In the genomic region with DNA sequence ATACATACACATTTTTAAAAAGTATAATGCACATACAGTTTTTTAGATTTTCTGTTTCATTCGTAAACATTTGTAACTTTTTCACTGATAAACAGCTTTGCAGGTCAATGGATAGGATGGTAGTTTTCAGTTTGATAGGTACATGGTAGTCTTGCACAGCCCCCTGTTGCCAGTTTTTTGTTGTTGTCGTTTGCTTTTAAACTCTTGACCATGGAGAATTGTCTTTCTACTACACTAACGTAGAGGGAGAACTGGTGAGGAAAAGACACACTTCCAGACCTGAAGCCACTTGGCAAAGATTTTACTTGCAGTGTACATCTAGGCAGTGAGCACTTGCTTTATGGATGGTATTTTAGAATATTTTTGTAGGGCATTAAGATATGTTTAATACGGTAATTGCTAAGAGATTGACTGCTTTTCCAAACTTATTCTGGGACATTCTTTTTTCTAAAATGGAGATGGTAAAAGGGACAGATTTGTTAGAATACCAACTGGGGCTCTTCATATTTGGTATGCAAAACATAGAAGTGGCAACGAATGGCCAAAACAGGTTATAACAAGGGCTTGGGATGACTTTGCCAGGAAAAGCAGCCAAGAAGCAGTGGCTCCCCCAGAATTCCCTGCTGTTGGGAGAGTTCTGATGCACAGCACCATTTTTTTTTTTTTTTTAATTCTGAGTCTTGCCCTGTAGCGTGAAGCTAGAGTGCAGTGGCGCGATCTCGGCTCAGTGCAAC, we compare ENCODE assay signal across 1 cellular context.
TF ChIP-seq lines count a peak whose summit lies in the region.

No MANE protein-coding gene starts in this region.

TF ChIP-seq in H1, 55 proteins besides CTCF, POLR2A, EP300 and RAD21:
- TF ChIP-seq SIRT6 (IDR thresholded peaks at IDR 0.05; ENCODE audit: low read length) (no peak), SP2 (IDR thresholded peaks at IDR 0.05; ENCODE audit: low read length) (no peak), CBX8 (IDR thresholded peaks at IDR 0.05; ENCODE audit: borderline replicate concordance, low read depth, low read length) (no peak), TBP (IDR thresholded peaks at IDR 0.05; ENCODE audit: low read depth, low read length) (no peak), KDM4A (IDR thresholded peaks at IDR 0.05; ENCODE audit: low read depth, low read length, severe bottlenecking) (no peak), KDM1A (IDR thresholded peaks at IDR 0.05; ENCODE audit: borderline replicate concordance, low read length) (no peak), CHD2 (IDR thresholded peaks at IDR 0.05; ENCODE audit: low read length) (no peak), TCF12 (IDR thresholded peaks at IDR 0.05; ENCODE audit: low read depth, low read length) (no peak), GABPA (IDR thresholded peaks at IDR 0.05; ENCODE audit: borderline replicate concordance, insufficient read depth, low read length) (no peak), BCL11A (IDR thresholded peaks at IDR 0.05; ENCODE audit: low read depth in 2 of 2, low read length in 2 of 2) (no peak), RFX5 (IDR thresholded peaks at IDR 0.05; ENCODE audit: borderline replicate concordance, low read depth, low read length) (no peak), RXRA (IDR thresholded peaks at IDR 0.05; ENCODE audit: insufficient read depth, low read depth, low read length) (no peak), POU5F1 (IDR thresholded peaks at IDR 0.05; ENCODE audit: low read depth, low read length) (no peak), POLR2AphosphoS5 (IDR thresholded peaks at IDR 0.05; ENCODE audit: low read depth, low read length) (no peak), SUZ12 (IDR thresholded peaks at IDR 0.05; ENCODE audit: low read length) (no peak), SP1 (IDR thresholded peaks at IDR 0.05; ENCODE audit: low read depth, low read length) (no peak)
- TF ChIP-seq, protein P1, sequence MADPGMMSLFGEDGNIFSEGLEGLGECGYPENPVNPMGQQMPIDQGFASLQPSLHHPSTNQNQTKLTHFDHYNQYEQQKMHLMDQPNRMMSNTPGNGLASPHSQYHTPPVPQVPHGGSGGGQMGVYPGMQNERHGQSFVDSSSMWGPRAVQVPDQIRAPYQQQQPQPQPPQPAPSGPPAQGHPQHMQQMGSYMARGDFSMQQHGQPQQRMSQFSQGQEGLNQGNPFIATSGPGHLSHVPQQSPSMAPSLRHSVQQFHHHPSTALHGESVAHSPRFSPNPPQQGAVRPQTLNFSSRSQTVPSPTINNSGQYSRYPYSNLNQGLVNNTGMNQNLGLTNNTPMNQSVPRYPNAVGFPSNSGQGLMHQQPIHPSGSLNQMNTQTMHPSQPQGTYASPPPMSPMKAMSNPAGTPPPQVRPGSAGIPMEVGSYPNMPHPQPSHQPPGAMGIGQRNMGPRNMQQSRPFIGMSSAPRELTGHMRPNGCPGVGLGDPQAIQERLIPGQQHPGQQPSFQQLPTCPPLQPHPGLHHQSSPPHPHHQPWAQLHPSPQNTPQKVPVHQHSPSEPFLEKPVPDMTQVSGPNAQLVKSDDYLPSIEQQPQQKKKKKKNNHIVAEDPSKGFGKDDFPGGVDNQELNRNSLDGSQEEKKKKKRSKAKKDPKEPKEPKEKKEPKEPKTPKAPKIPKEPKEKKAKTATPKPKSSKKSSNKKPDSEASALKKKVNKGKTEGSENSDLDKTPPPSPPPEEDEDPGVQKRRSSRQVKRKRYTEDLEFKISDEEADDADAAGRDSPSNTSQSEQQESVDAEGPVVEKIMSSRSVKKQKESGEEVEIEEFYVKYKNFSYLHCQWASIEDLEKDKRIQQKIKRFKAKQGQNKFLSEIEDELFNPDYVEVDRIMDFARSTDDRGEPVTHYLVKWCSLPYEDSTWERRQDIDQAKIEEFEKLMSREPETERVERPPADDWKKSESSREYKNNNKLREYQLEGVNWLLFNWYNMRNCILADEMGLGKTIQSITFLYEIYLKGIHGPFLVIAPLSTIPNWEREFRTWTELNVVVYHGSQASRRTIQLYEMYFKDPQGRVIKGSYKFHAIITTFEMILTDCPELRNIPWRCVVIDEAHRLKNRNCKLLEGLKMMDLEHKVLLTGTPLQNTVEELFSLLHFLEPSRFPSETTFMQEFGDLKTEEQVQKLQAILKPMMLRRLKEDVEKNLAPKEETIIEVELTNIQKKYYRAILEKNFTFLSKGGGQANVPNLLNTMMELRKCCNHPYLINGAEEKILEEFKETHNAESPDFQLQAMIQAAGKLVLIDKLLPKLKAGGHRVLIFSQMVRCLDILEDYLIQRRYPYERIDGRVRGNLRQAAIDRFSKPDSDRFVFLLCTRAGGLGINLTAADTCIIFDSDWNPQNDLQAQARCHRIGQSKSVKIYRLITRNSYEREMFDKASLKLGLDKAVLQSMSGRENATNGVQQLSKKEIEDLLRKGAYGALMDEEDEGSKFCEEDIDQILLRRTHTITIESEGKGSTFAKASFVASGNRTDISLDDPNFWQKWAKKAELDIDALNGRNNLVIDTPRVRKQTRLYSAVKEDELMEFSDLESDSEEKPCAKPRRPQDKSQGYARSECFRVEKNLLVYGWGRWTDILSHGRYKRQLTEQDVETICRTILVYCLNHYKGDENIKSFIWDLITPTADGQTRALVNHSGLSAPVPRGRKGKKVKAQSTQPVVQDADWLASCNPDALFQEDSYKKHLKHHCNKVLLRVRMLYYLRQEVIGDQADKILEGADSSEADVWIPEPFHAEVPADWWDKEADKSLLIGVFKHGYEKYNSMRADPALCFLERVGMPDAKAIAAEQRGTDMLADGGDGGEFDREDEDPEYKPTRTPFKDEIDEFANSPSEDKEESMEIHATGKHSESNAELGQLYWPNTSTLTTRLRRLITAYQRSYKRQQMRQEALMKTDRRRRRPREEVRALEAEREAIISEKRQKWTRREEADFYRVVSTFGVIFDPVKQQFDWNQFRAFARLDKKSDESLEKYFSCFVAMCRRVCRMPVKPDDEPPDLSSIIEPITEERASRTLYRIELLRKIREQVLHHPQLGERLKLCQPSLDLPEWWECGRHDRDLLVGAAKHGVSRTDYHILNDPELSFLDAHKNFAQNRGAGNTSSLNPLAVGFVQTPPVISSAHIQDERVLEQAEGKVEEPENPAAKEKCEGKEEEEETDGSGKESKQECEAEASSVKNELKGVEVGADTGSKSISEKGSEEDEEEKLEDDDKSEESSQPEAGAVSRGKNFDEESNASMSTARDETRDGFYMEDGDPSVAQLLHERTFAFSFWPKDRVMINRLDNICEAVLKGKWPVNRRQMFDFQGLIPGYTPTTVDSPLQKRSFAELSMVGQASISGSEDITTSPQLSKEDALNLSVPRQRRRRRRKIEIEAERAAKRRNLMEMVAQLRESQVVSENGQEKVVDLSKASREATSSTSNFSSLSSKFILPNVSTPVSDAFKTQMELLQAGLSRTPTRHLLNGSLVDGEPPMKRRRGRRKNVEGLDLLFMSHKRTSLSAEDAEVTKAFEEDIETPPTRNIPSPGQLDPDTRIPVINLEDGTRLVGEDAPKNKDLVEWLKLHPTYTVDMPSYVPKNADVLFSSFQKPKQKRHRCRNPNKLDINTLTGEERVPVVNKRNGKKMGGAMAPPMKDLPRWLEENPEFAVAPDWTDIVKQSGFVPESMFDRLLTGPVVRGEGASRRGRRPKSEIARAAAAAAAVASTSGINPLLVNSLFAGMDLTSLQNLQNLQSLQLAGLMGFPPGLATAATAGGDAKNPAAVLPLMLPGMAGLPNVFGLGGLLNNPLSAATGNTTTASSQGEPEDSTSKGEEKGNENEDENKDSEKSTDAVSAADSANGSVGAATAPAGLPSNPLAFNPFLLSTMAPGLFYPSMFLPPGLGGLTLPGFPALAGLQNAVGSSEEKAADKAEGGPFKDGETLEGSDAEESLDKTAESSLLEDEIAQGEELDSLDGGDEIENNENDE (IDR thresholded peaks at IDR 0.05; ENCODE audit: insufficient replicate concordance, low read length): no peak
- TF ChIP-seq, protein P2, sequence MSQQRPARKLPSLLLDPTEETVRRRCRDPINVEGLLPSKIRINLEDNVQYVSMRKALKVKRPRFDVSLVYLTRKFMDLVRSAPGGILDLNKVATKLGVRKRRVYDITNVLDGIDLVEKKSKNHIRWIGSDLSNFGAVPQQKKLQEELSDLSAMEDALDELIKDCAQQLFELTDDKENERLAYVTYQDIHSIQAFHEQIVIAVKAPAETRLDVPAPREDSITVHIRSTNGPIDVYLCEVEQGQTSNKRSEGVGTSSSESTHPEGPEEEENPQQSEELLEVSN (IDR thresholded peaks at IDR 0.05): no peak
TF ChIP-seq in H1: peak in this region for 0.
